In the genomic region with DNA sequence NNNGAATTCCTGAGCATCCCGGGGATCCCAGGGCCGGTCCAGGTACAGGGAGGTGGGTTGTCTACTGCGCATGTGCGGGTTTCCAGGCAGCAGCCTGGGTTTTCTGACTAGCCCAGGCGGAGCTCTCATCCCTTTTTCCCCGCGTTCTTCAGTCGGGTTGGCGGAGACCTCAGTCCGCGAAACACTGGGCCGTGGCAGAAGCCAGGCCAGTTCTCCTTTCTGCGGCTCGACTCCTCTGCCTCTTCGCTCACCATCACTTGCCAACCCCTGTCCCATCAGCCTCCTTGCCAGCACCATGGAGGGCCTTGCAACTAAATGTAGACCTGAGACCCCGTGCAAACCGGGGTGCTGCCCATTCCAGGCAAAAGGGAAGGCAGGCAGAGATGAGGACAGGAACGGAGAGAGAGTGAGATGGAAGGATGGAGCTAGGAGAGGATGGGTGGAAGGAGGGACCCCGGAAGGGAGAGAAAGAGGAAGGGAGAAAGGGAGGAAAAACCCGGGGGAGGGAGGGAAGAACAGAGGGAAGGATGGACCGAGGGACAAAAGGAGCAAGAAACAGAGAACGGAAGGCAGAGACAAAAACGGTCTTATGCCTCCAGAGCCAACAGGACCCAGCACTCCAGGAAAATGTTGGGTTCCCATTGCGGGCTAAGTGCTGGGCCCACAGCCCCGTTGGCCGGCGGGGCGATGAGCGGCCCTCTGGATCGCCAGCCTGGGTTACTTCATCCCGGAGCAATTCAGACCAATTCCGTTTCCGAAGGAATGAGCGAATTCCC, we compare ENCODE assay signal across 1 cellular context.
TF ChIP-seq lines count a peak whose summit lies in the region.

No MANE protein-coding gene starts in this region.

TF ChIP-seq in H1, 55 proteins besides CTCF, POLR2A, EP300 and RAD21 (continued from another document):
- TF ChIP-seq BCL11A (IDR thresholded peaks at IDR 0.05; ENCODE audit: low read depth in 2 of 2, low read length in 2 of 2) (no peak), EZH2 (IDR thresholded peaks at IDR 0.05; ENCODE audit: low read depth, low read length, severe bottlenecking) (no peak), KDM4A (IDR thresholded peaks at IDR 0.05; ENCODE audit: low read depth, low read length, severe bottlenecking) (no peak), CHD1 (IDR thresholded peaks at IDR 0.05; ENCODE audit: low read depth, low read length) (no peak), MAFK (IDR thresholded peaks at IDR 0.05; ENCODE audit: low read depth, low read length) (no peak), BRCA1 (IDR thresholded peaks at IDR 0.05; ENCODE audit: low read depth, low read length) (no peak), SP1 (IDR thresholded peaks at IDR 0.05; ENCODE audit: low read depth, low read length) (no peak), CHD2 (IDR thresholded peaks at IDR 0.05; ENCODE audit: low read length) (no peak), RFX5 (IDR thresholded peaks at IDR 0.05; ENCODE audit: borderline replicate concordance, low read depth, low read length) (no peak), HDAC2 (IDR thresholded peaks at IDR 0.05; ENCODE audit: borderline replicate concordance in 1 of 2, low read depth in 2 of 2, low read length in 2 of 2) (no peak), TBP (IDR thresholded peaks at IDR 0.05; ENCODE audit: low read depth, low read length) (no peak), SIX5 (IDR thresholded peaks at IDR 0.05; ENCODE audit: low read depth, low read length) (no peak)
- TF ChIP-seq, protein P1, sequence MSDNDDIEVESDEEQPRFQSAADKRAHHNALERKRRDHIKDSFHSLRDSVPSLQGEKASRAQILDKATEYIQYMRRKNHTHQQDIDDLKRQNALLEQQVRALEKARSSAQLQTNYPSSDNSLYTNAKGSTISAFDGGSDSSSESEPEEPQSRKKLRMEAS (IDR thresholded peaks at IDR 0.05): no peak
